34 cellular contexts compared by ENCODE assay signal in genomic region chr2:209260281-209260680, GRCh38.
"Had no signal": no experiment of that assay in that cellular context is flagged by ENCODE, and none has a peak within 500 bp of the region (broad histone marks: within the 10 kb centered on the region; RNA-seq: fewer than 3 reads in every experiment).

No MANE protein-coding gene starts in this region.

- DNase-seq: Karpas-422, Kasumi-1, KG1, MG63, MM.1S, MV-4-11, NCI-H1048, NCI-H1092, NCI-H1092 treated with DMSO at 0.1 percent for 48 hours, NCI-H1105, NCI-H1105 treated with DMSO at 0.1 percent for 48 hours, NCI-H1417, NCI-H1417 treated with DMSO at 0.1 percent for 48 hours, NCI-H1436, NCI-H1436 treated with DMSO at 0.1 percent for 48 hours, NCI-H146, NCI-H1694, NCI-H1694 treated with DMSO at 0.1 percent for 48 hours, NCI-H187, NCI-H187 treated with DMSO at 0.1 percent for 48 hours, NCI-H1930, NCI-H2029, NCI-H2029 treated with DMSO at 0.1 percent for 48 hours, NCI-H2081, NCI-H2081 treated with DMSO at 0.1 percent for 48 hours, NCI-H2107, NCI-H2171, NCI-H2171 treated with DMSO at 0.1 percent for 48 hours, NCI-H2227 treated with DMSO at 0.1 percent for 48 hours, NCI-H226, NCI-H446, NCI-H446 treated with DMSO at 0.1 percent for 48 hours, NCI-H510A had no signal

- H3K4me3 ChIP-seq: MG63 had no signal

- H3K9me3 ChIP-seq: MG63 had no signal

- H3K9ac ChIP-seq: KMS-11 had no signal

- H3K27ac ChIP-seq: KMS-11 had no signal

- H3K36me3 ChIP-seq: MG63 had no signal
